Comparison of ENCODE assay signal across 11 cellular contexts in genomic region chr3:147412491-147412916, GRCh38. TPM values are rescaled to one million over a fixed set of nuclear protein-coding genes. Genes with fewer than 3 reads are reported as not detected.
DNase-seq lines count a peak whose midpoint lies in the region; ATAC-seq lines count a peak whose summit lies in the region.
"Had no signal": no experiment of that assay in that cellular context is flagged by ENCODE, and none has a peak within 500 bp of the region (broad histone marks: within the 10 kb centered on the region; RNA-seq: fewer than 3 reads in every experiment).

No MANE protein-coding gene starts in this region.

- H3K4me3 Mint-ChIP-seq in activated naive CD8-positive, alpha-beta T cell: peak overlapping the region; percentile 22
- no peak overlapping the region for H3K4me3 Mint-ChIP-seq in activated naive CD8-positive, alpha-beta T cell treated with anti-CD3 and anti-CD28 coated beads, Interleukin-2, amount 50 U/mL, for 24 hours
- no peak overlapping the region for H3K4me3 Mint-ChIP-seq in activated T-helper 2 cell treated with anti-CD3 and anti-CD28 coated beads, Interferon-gamma antibody, Interleukin-2, Interleukin-4, amounts not matched to agents 10 μg/mL and 5 μg/mL and 100 μg/mL, durations not matched to agents 14 hours and 24 hours and 36 hours (ENCODE audit: low read depth)
- H3K4me3 Mint-ChIP-seq in stimulated activated naive CD8-positive, alpha-beta T cell treated with anti-CD3 and anti-CD28 coated beads, Interleukin-15, amount 100 ng/mL, for 72 hours: peak overlapping the region; percentile 49 to 53

- DNase-seq in activated naive CD8-positive, alpha-beta T cell treated with anti-CD3 and anti-CD28 coated beads, Interleukin-2, amount 50 U/mL, for 24 hours: no peak
- DNase-seq in activated T-helper 2 cell treated with anti-CD3 and anti-CD28 coated beads, Interferon-gamma antibody, Interleukin-2, Interleukin-4, amounts not matched to agents 10 μg/mL and 5 μg/mL and 100 μg/mL, durations not matched to agents 14 hours and 24 hours and 36 hours (ENCODE audit: low spot score): no peak
- DNase-seq in islet precursor cell (peak; percentile 48), G401 (ENCODE audit: low spot score) (no peak)
- DNase-seq in stimulated activated naive CD8-positive, alpha-beta T cell treated with anti-CD3 and anti-CD28 coated beads, Interleukin-15, amount 100 ng/mL, for 72 hours: no peak
- DNase-seq in stimulated activated CD4-positive, alpha-beta T cell treated with anti-CD3 and anti-CD28 coated beads, Interleukin-2, amount 100 ng/mL, for 48 hours: no peak
- DNase-seq: caudate nucleus, NCI-H1694 treated with DMSO at 0.1 percent for 48 hours, NCI-H774 had no signal

- peaks cover 58% of the 10 kb centered on the region for H3K27me3 Mint-ChIP-seq in activated naive CD8-positive, alpha-beta T cell
- peaks cover 84% of the 10 kb centered on the region for H3K27me3 Mint-ChIP-seq in activated naive CD8-positive, alpha-beta T cell treated with anti-CD3 and anti-CD28 coated beads, Interleukin-2, amount 50 U/mL, for 24 hours
- peaks cover 61% of the 10 kb centered on the region for H3K27me3 Mint-ChIP-seq in activated T-helper 2 cell treated with anti-CD3 and anti-CD28 coated beads, Interferon-gamma antibody, Interleukin-2, Interleukin-4, amounts not matched to agents 10 μg/mL and 5 μg/mL and 100 μg/mL, durations not matched to agents 14 hours and 24 hours and 36 hours (ENCODE audit: low read depth)
- H3K27me3 Mint-ChIP-seq in stimulated activated naive CD8-positive, alpha-beta T cell treated with anti-CD3 and anti-CD28 coated beads, Interleukin-15, amount 100 ng/mL, for 72 hours: peaks cover 94% of the 10 kb centered on the region

- intact Hi-C loops in activated T-helper 2 cell treated with anti-CD3 and anti-CD28 coated beads, Interferon-gamma antibody, Interleukin-2, Interleukin-4, amounts not matched to agents 10 μg/mL and 5 μg/mL and 100 μg/mL, durations not matched to agents 14 hours and 24 hours and 36 hours (cut with micrococcal nuclease): loop anchor here (1.0 to 5.0 kb wide), 3 partner anchors 24 to 57 kb away; no protein-coding TSS in a partner anchor

- H3K4me1 Mint-ChIP-seq in activated naive CD8-positive, alpha-beta T cell (ENCODE audit: low read depth): peaks cover 47% of the 10 kb centered on the region
- peaks cover 32% of the 10 kb centered on the region for H3K4me1 Mint-ChIP-seq in activated naive CD8-positive, alpha-beta T cell treated with anti-CD3 and anti-CD28 coated beads, Interleukin-2, amount 50 U/mL, for 24 hours
- peaks cover 15% of the 10 kb centered on the region for H3K4me1 Mint-ChIP-seq in activated T-helper 2 cell treated with anti-CD3 and anti-CD28 coated beads, Interferon-gamma antibody, Interleukin-2, Interleukin-4, amounts not matched to agents 10 μg/mL and 5 μg/mL and 100 μg/mL, durations not matched to agents 14 hours and 24 hours and 36 hours (ENCODE audit: low read depth)
- peaks cover 48% of the 10 kb centered on the region for H3K4me1 Mint-ChIP-seq in stimulated activated naive CD8-positive, alpha-beta T cell treated with anti-CD3 and anti-CD28 coated beads, Interleukin-15, amount 100 ng/mL, for 72 hours

- H3K9me3 Mint-ChIP-seq in activated naive CD8-positive, alpha-beta T cell (ENCODE audit: low read depth): peaks cover 6% of the 10 kb centered on the region
- H3K9me3 Mint-ChIP-seq in activated naive CD8-positive, alpha-beta T cell treated with anti-CD3 and anti-CD28 coated beads, Interleukin-2, amount 50 U/mL, for 24 hours: peaks cover 22% of the 10 kb centered on the region
- peaks cover 14% of the 10 kb centered on the region for H3K9me3 Mint-ChIP-seq in activated T-helper 2 cell treated with anti-CD3 and anti-CD28 coated beads, Interferon-gamma antibody, Interleukin-2, Interleukin-4, amounts not matched to agents 10 μg/mL and 5 μg/mL and 100 μg/mL, durations not matched to agents 14 hours and 24 hours and 36 hours
- H3K9me3 Mint-ChIP-seq in stimulated activated naive CD8-positive, alpha-beta T cell treated with anti-CD3 and anti-CD28 coated beads, Interleukin-15, amount 100 ng/mL, for 72 hours: peaks cover 19 to 32% of the 10 kb centered on the region in 2 donors

- ATAC-seq in activated naive CD8-positive, alpha-beta T cell treated with anti-CD3 and anti-CD28 coated beads, Interleukin-2, amount 50 U/mL, for 24 hours: no peak
- ATAC-seq in stimulated activated naive CD8-positive, alpha-beta T cell treated with anti-CD3 and anti-CD28 coated beads, Interleukin-15, amount 100 ng/mL, for 72 hours: no peak
- no peak for ATAC-seq in HG03196 (IDR thresholded peaks at IDR 0.05; ENCODE audit: unreplicated experiment)

- in situ Hi-C loops in G401 (cut with HindIII; ENCODE audit: low sequenced_read_pairs): no loop called here

- H3K27ac Mint-ChIP-seq in activated naive CD8-positive, alpha-beta T cell: no peak overlapping the region
- no peak overlapping the region for H3K27ac Mint-ChIP-seq in activated naive CD8-positive, alpha-beta T cell treated with anti-CD3 and anti-CD28 coated beads, Interleukin-2, amount 50 U/mL, for 24 hours
- peak overlapping the region; percentile 65 for H3K27ac Mint-ChIP-seq in activated T-helper 2 cell treated with anti-CD3 and anti-CD28 coated beads, Interferon-gamma antibody, Interleukin-2, Interleukin-4, amounts not matched to agents 10 μg/mL and 5 μg/mL and 100 μg/mL, durations not matched to agents 14 hours and 24 hours and 36 hours
- no peak overlapping the region for H3K27ac Mint-ChIP-seq in stimulated activated naive CD8-positive, alpha-beta T cell treated with anti-CD3 and anti-CD28 coated beads, Interleukin-15, amount 100 ng/mL, for 72 hours

- peaks cover 8% of the 10 kb centered on the region for H3K36me3 Mint-ChIP-seq in activated naive CD8-positive, alpha-beta T cell
- peaks cover 25% of the 10 kb centered on the region for H3K36me3 Mint-ChIP-seq in activated naive CD8-positive, alpha-beta T cell treated with anti-CD3 and anti-CD28 coated beads, Interleukin-2, amount 50 U/mL, for 24 hours (ENCODE audit: low read depth)
- H3K36me3 Mint-ChIP-seq in activated T-helper 2 cell treated with anti-CD3 and anti-CD28 coated beads, Interferon-gamma antibody, Interleukin-2, Interleukin-4, amounts not matched to agents 10 μg/mL and 5 μg/mL and 100 μg/mL, durations not matched to agents 14 hours and 24 hours and 36 hours (ENCODE audit: low read depth): peaks cover 12% of the 10 kb centered on the region

RNA-seq across cellular contexts. Expression of gene ZIC1, which starts 3.3 kb away (rescaled TPM):
- not detected in 2 replicates for total RNA-seq in activated T-helper 2 cell treated with anti-CD3 and anti-CD28 coated beads, Interferon-gamma antibody, Interleukin-2, Interleukin-4, amounts not matched to agents 10 μg/mL and 5 μg/mL and 100 μg/mL, durations not matched to agents 14 hours and 24 hours and 36 hours
- total RNA-seq in G401 (2014; rRNA removed; shearing (Covaris generic)): not detected in 2 replicates

RNA-seq across cellular contexts. Expression of gene ZIC4, which starts 6.2 kb away (rescaled TPM):
- total RNA-seq in activated T-helper 2 cell treated with anti-CD3 and anti-CD28 coated beads, Interferon-gamma antibody, Interleukin-2, Interleukin-4, amounts not matched to agents 10 μg/mL and 5 μg/mL and 100 μg/mL, durations not matched to agents 14 hours and 24 hours and 36 hours: not detected in 2 replicates
- total RNA-seq in G401 (2014; rRNA removed; shearing (Covaris generic)): not detected in 2 replicates

Comparison
In these comparisons a context has a peak if more than half of its experiments do, and no peak if none do; other contexts are left out.
1. H3K4me3 Mint-ChIP-seq: peak in activated naive CD8-positive, alpha-beta T cell (single experiment) and stimulated activated naive CD8-positive, alpha-beta T cell treated with anti-CD3 and anti-CD28 coated beads, Interleukin-15, amount 100 ng/mL, for 72 hours (2 of 2); none in activated naive CD8-positive, alpha-beta T cell treated with anti-CD3 and anti-CD28 coated beads, Interleukin-2, amount 50 U/mL, for 24 hours (single experiment) and activated T-helper 2 cell treated with anti-CD3 and anti-CD28 coated beads, Interferon-gamma antibody, Interleukin-2, Interleukin-4, amounts not matched to agents 10 μg/mL and 5 μg/mL and 100 μg/mL, durations not matched to agents 14 hours and 24 hours and 36 hours (single experiment).